In genomic region chr17:57121308-57122042, GRCh38 we compare ENCODE assay signal across 8 cellular contexts. TPM values are rescaled to one million over a fixed set of nuclear protein-coding genes. Genes with fewer than 3 reads are reported as not detected.
DNase-seq lines count a peak whose midpoint lies in the region; ATAC-seq and TF ChIP-seq lines count a peak whose summit lies in the region.

No MANE protein-coding gene starts in this region.

- DNase-seq in DMS153 treated with DMSO at 0.1 percent for 48 hours (lab: John Stamatoyannopoulos, UW; ENCODE audit: unreplicated experiment) (peak; percentile 9), DMS153 (lab: John Stamatoyannopoulos, UW) (no peak), MM.1S (no peak), breast epithelium (ENCODE audit: low spot score in 2 of 2) (no peak), lower lobe of right lung (no peak), CD1c-positive myeloid dendritic cell (ENCODE audit: extremely low spot score) (no peak)

- TF ChIP-seq CTCF in MM.1S (IDR thresholded peaks at IDR 0.05; ENCODE audit: low read length) (peak; percentile 27; the same call in 1 of the 2 replicates), breast epithelium (IDR thresholded peaks at IDR 0.05) (peak; percentile 13 to 48 (median 36)), lower lobe of right lung (IDR thresholded peaks at IDR 0.05) (peak; percentile 13)

- H3K4me3 ChIP-seq in MM.1S (ENCODE audit: low read length): no peak overlapping the region
- H3K4me3 ChIP-seq in breast epithelium: no peak overlapping the region
- H3K4me3 ChIP-seq in lower lobe of right lung: no peak overlapping the region

- no peak overlapping the region for H3K4me2 ChIP-seq in MM.1S (ENCODE audit: low read depth, low read length)

- no peak overlapping the region for H3K27ac ChIP-seq in MM.1S (ENCODE audit: low read length)
- no peak overlapping the region for H3K27ac ChIP-seq in breast epithelium
- H3K27ac ChIP-seq in lower lobe of right lung: no peak overlapping the region

- H4K20me1 ChIP-seq in MM.1S (ENCODE audit: insufficient read depth, low read length): no peaks in the 10 kb centered on the region

- H3K4me1 ChIP-seq in MM.1S (ENCODE audit: low read length) (no peaks in the 10 kb centered on the region), breast epithelium (no peaks in the 10 kb centered on the region), lower lobe of right lung (no peaks in the 10 kb centered on the region)

- H3K79me2 ChIP-seq in MM.1S (ENCODE audit: low read length): no peaks in the 10 kb centered on the region

- ATAC-seq in lower lobe of right lung: peak in 1 of 2 donors; percentile 10
- no peak for ATAC-seq in HG02885 (IDR thresholded peaks at IDR 0.05; ENCODE audit: poor library complexity, unreplicated experiment)
- ATAC-seq in HG03571 (IDR thresholded peaks at IDR 0.05; ENCODE audit: unreplicated experiment): no peak

- H2AFZ ChIP-seq in MM.1S (ENCODE audit: low read length): no peak overlapping the region

- intact Hi-C loops in breast epithelium (cut with DNase I; ENCODE audit: low total_unique reads): no loop called here
- intact Hi-C loops in lower lobe of right lung (cut with DNase I): no loop called here

- H3K27me3 ChIP-seq in MM.1S (replicated peaks; ENCODE audit: insufficient read depth, low read length) (no peaks in the 10 kb centered on the region), breast epithelium (no peaks in the 10 kb centered on the region), lower lobe of right lung (ENCODE audit: low read depth) (no peaks in the 10 kb centered on the region)

- TF ChIP-seq POLR2A in breast epithelium (IDR thresholded peaks at IDR 0.05): no peak

- no peaks in the 10 kb centered on the region for H3K36me3 ChIP-seq in MM.1S (replicated peaks; ENCODE audit: insufficient read depth, low read length)
- H3K36me3 ChIP-seq in breast epithelium: peaks cover 6% of the 10 kb centered on the region
- peaks cover 82% of the 10 kb centered on the region for H3K36me3 ChIP-seq in lower lobe of right lung

- H3K9me3 ChIP-seq in MM.1S (replicated peaks; ENCODE audit: insufficient read depth, low read length) (no peaks in the 10 kb centered on the region), breast epithelium (no peaks in the 10 kb centered on the region), lower lobe of right lung (no peaks in the 10 kb centered on the region)

- H3K9me2 ChIP-seq in MM.1S (replicated peaks; ENCODE audit: insufficient read depth, low read length): no peaks in the 10 kb centered on the region

- no peak overlapping the region for H3K9ac ChIP-seq in MM.1S (ENCODE audit: low read length)

- H3F3A ChIP-seq in MM.1S (ENCODE audit: insufficient read depth, low read length): no peaks in the 10 kb centered on the region

RNA-seq across cellular contexts. Expression of gene AKAP1, which starts 36.4 kb away (rescaled TPM):
- total RNA-seq in breast epithelium (10 to 100 TPM; 38.1 to 87.7 (median 63.9) TPM), lower lobe of right lung (54.5 TPM)
